ENCODE assay signal across 13 cellular contexts in the genomic region with DNA sequence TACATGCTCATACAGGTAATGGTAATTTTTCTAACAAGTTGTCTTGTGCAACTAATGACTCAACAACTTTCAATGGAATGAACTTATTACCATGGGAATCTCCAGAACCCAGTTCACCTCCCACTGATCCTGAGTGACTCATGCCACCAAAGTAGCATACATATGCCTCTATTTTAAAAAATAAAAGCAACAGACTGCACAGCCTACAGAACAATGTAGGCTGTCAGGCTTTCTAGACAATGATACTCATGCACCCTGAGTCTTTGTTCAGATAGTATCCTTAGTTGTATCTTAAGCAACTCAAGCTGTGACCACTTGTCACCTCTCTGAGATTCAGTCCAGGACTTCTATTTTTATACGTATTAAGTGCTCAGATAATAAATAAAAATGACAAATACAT.
DNase-seq lines count a peak whose midpoint lies in the region; ATAC-seq, FAIRE-seq and TF ChIP-seq lines count a peak whose summit lies in the region.
"Had no signal": no experiment of that assay in that cellular context is flagged by ENCODE, and none has a peak within 500 bp of the region (broad histone marks: within the 10 kb centered on the region; RNA-seq: fewer than 3 reads in every experiment).

No MANE protein-coding gene starts in this region.

- TF ChIP-seq CTCF in fibroblast of villous mesenchyme (IDR thresholded peaks at IDR 0.05; ENCODE audit: insufficient read depth, low read depth, low read length) (no peak), lower lobe of right lung (IDR thresholded peaks at IDR 0.05) (no peak)

- H3K4me1 ChIP-seq in adipocyte (ENCODE audit: control insufficient read depth, insufficient read depth, low read length) (peaks cover 15% of the 10 kb centered on the region), lower lobe of right lung (no peaks in the 10 kb centered on the region), small intestine (ENCODE audit: control insufficient read depth in 2 of 2, insufficient read depth in 1 of 2, low read depth in 1 of 2, low read length in 1 of 2) (no peaks in the 10 kb centered on the region)
- H3K4me1 ChIP-seq: upper lobe of left lung had no signal

- H3K9me3 ChIP-seq in adipocyte (ENCODE audit: control insufficient read depth, low read length), result no peaks in the 10 kb centered on the region
- H3K9me3 ChIP-seq in lower lobe of right lung, result no peaks in the 10 kb centered on the region
- no peaks in the 10 kb centered on the region for H3K9me3 ChIP-seq in small intestine (ENCODE audit: control insufficient read depth, low read depth)
- H3K9me3 ChIP-seq: upper lobe of left lung had no signal

- DNase-seq in Right ventricle myocardium inferior (ENCODE audit: missing footprints) (no peak), cardiac septum (ENCODE audit: low spot score) (no peak), adipocyte (ENCODE audit: low read depth) (peak; percentile 78), fibroblast of villous mesenchyme (ENCODE audit: low read depth) (peak; percentile 59), stromal cell of bone marrow (ENCODE audit: low read depth) (peak; percentile 68), inferior parietal cortex (ENCODE audit: extremely low spot score) (no peak), lower lobe of right lung (no peak), small intestine (no peak)
- DNase-seq: activated CD8-positive, alpha-beta T cell treated with anti-CD3 and anti-CD28 coated beads, Interleukin-2, amount 10 ng/mL, durations not matched to agents 7 days and 5 days; activated naive CD4-positive, alpha-beta T cell treated with anti-CD3 and anti-CD28 coated beads, Interleukin-2, amount 10 ng/mL, durations not matched to agents 7 days and 5 days; AML-193; GDM1; upper lobe of left lung had no signal

- FAIRE-seq in small intestine (lab: Jason Lieb, UNC), result no peak

- H3K4me3 ChIP-seq in adipocyte (ENCODE audit: low read length) (peak overlapping the region; percentile 50), fibroblast of villous mesenchyme (ENCODE audit: low read depth, low read length) (no peak overlapping the region), lower lobe of right lung (no peak overlapping the region), small intestine (ENCODE audit: low read depth in 1 of 2, low read length in 2 of 2) (no peak overlapping the region)
- H3K4me3 ChIP-seq: upper lobe of left lung had no signal

- ATAC-seq in Right ventricle myocardium inferior, result peak; percentile 48
- no peak for ATAC-seq in lower lobe of right lung
- ATAC-seq: activated CD8-positive, alpha-beta T cell treated with anti-CD3 and anti-CD28 coated beads, Interleukin-2, amount 10 ng/mL, durations not matched to agents 7 days and 5 days had no signal

- no peak overlapping the region for H3K9ac ChIP-seq in adipocyte (ENCODE audit: low read length)

- no peak overlapping the region for H3K27ac ChIP-seq in lower lobe of right lung
- H3K27ac ChIP-seq in small intestine (ENCODE audit: low read depth in 1 of 2, low read length in 1 of 2), result no peak overlapping the region
- H3K27ac ChIP-seq: upper lobe of left lung had no signal

- H3K27me3 ChIP-seq in adipocyte (replicated peaks; ENCODE audit: control insufficient read depth, insufficient read depth, low read length), result no peaks in the 10 kb centered on the region
- H3K27me3 ChIP-seq in lower lobe of right lung (ENCODE audit: low read depth), result no peaks in the 10 kb centered on the region
- H3K27me3 ChIP-seq in small intestine (ENCODE audit: control insufficient read depth in 2 of 2, insufficient read depth in 2 of 2, low read length in 2 of 2), result peaks cover 0 to 2% of the 10 kb centered on the region in 2 donors
- H3K27me3 ChIP-seq: upper lobe of left lung had no signal

- H3K36me3 ChIP-seq in adipocyte (ENCODE audit: control insufficient read depth, insufficient read depth, low read length, severe bottlenecking) (no peaks in the 10 kb centered on the region), lower lobe of right lung (no peaks in the 10 kb centered on the region), small intestine (ENCODE audit: control insufficient read depth in 2 of 2, insufficient read depth in 2 of 2, low read length in 2 of 2) (no peaks in the 10 kb centered on the region)
- H3K36me3 ChIP-seq: upper lobe of left lung had no signal

- WGBS in small intestine, 3 donors, result 81 to 89% (median 84%) methylated on average over 1 of the region's 1 CpG

- intact Hi-C loops in Right ventricle myocardium inferior (cut with DNase I) (no loop called here), cardiac septum (cut with DNase I) (no loop called here), lower lobe of right lung (cut with DNase I) (no loop called here)

Comparison
In these comparisons a context has a peak if more than half of its experiments do, and no peak if none do; other contexts are left out.
1. DNase-seq: peak in adipocyte (single experiment), fibroblast of villous mesenchyme (single experiment) and stromal cell of bone marrow (single experiment); none in Right ventricle myocardium inferior (single experiment), cardiac septum (single experiment), inferior parietal cortex (single experiment), lower lobe of right lung (single experiment) and small intestine (single experiment).